ENCODE assay signal across 17 cellular contexts in the genomic region with DNA sequence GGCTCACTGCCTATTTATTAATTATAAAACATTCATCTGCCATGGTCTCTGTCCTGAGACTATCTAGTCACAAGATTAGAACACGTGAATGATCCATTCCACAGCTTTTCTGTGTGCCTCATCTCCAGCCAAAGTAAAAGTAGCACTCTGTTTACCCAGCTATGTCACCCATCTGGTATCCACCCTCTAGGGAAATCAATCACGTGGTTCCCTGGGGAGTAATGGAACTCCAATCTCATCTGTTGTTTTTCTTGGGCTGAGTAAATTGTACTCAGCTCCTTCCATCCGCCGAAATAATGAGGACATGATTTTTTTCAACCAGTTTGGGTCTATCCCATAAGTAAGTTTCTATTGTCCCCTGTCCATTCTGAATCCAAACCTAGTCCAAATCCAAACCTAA. TPM values are rescaled to one million over a fixed set of nuclear protein-coding genes. Genes with fewer than 3 reads are reported as not detected.
"Had no signal": no experiment of that assay in that cellular context is flagged by ENCODE, and none has a peak within 500 bp of the region (broad histone marks: within the 10 kb centered on the region; RNA-seq: fewer than 3 reads in every experiment).

No MANE protein-coding gene starts in this region.

RNA-seq across cellular contexts. Expression of gene TCP11X2, which starts 13.0 kb away (rescaled TPM):
- total RNA-seq: natural killer cell treated with Interleukin-12 subunit alpha and Interleukin-12 subunit beta and Interleukin-15 and Interleukin-18, amount 100 ng/mL, for 72 hours; neural crest cell; omental fat pad; osteocyte; pancreas; posterior vena cava; pulmonary artery endothelial cell; right atrium auricular region; sciatic nerve; smooth muscle cell; spleen; suprapubic skin; thyroid gland; tibial nerve; ureter; vagina had no signal
- polyA plus RNA-seq: smooth muscle cell, spleen had no signal

RNA-seq across cellular contexts. Expression of gene NXF2B, which starts 18.8 kb away (rescaled TPM):
- total RNA-seq: natural killer cell treated with Interleukin-12 subunit alpha and Interleukin-12 subunit beta and Interleukin-15 and Interleukin-18, amount 100 ng/mL, for 72 hours; neural crest cell; omental fat pad; osteocyte; pancreas; posterior vena cava; prostate gland; pulmonary artery endothelial cell; right atrium auricular region; sciatic nerve; smooth muscle cell; spleen; suprapubic skin; thyroid gland; tibial nerve; ureter; vagina had no signal
- polyA plus RNA-seq: smooth muscle cell, spleen had no signal

RNA-seq across cellular contexts. Expression of gene TMSB15A, which starts 57.9 kb away (rescaled TPM):
- total RNA-seq: natural killer cell treated with Interleukin-12 subunit alpha and Interleukin-12 subunit beta and Interleukin-15 and Interleukin-18, amount 100 ng/mL, for 72 hours; omental fat pad; sciatic nerve; tibial nerve; ureter; vagina had no signal
